8 cellular contexts compared by ENCODE assay signal in the genomic region with DNA sequence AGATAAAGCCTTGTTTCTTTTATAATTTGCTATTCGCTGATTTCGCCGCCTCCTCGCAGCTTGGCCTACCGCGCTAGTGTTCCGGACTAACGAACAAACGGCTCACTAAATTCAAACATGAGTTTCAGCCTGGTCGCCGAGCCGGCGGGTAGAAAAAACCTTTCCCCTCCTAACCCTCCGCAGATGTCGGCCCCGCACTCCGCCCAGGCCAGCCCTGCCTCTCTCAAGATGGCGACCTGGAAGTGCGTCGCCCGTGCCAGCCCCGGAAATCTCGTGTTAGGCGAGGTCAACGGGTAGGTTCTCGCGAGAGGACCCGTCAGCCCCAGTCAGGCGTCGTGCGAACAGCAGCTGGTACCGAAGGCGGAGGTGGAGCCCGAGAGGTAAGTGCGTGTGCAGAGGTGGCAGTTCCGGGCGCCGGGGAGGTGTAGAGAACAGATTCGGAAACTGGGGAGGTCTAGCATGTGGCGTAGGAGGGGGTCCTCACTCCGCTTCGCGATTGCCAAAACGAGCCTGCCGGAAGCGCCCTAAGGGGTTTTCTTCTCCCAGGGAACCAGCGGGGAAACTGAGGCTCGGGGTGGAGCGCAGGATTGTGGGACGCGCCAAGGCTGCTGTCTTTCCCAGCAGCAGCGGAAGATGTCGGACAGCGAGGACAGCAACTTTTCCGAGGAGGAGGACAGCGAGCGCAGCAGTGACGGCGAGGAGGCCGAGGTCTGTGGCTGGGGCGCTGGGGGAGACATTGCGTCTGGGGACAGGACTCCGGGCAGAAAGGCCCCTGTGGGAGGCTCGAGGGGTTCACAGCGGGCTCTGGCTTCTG. TPM values are rescaled to one million over a fixed set of nuclear protein-coding genes. Genes with fewer than 3 reads are reported as not detected.
A peak's percentile ranks its signal among the peaks of the same experiment; 100 is the strongest.
DNase-seq lines count a peak whose midpoint lies in the region; ATAC-seq, FAIRE-seq and TF ChIP-seq lines count a peak whose summit lies in the region.

TSS of gene SUPT5H (plus strand) at position 325 of the 814 bp plus-strand sequence. CDS start at position 634, 309 bp downstream.

- ATAC-seq in HG02852 (IDR thresholded peaks at IDR 0.05; ENCODE audit: unreplicated experiment) (peak; percentile 83), heart right ventricle (peak; percentile 98 to 99 (median 99)), upper lobe of right lung (peak; percentile 98)

- no peaks in the 10 kb centered on the region for H3K36me3 ChIP-seq in adrenal gland (replicated peaks in 1 of 2)
- H3K36me3 ChIP-seq in heart right ventricle = peaks cover 0 to 30% (median 3%) of the 10 kb centered on the region in 9 donors
- no peaks in the 10 kb centered on the region for H3K36me3 ChIP-seq in upper lobe of right lung

- H3K4me1 ChIP-seq in adrenal gland (replicated peaks in 1 of 2) = peaks cover 17 to 31% of the 10 kb centered on the region in 2 donors
- peaks cover 6 to 49% (median 35%) of the 10 kb centered on the region in 9 donors for H3K4me1 ChIP-seq in heart right ventricle
- peaks cover 32% of the 10 kb centered on the region for H3K4me1 ChIP-seq in upper lobe of right lung

- DNase-seq in GM12891 (ENCODE audit: insufficient read length, low spot score) = peak; percentile 95
- DNase-seq in NCI-H146 (lab: John Stamatoyannopoulos, UW) = peak; percentile 100
- DNase-seq in T-helper 1 cell = peak; percentile 95 to 99 (median 98)
- DNase-seq in adrenal gland = peak; percentile 97 to 99 (median 98)
- DNase-seq in heart right ventricle = peak; percentile 96 to 98
- DNase-seq in posterior vena cava (ENCODE audit: low spot score) = peak; percentile 99
- peak; percentile 98 for DNase-seq in upper lobe of right lung

- no peaks in the 10 kb centered on the region for H3K9me3 ChIP-seq in adrenal gland (replicated peaks in 1 of 3)
- H3K9me3 ChIP-seq in heart right ventricle = no peaks in the 10 kb centered on the region
- no peaks in the 10 kb centered on the region for H3K9me3 ChIP-seq in upper lobe of right lung

- TF ChIP-seq CTCF in adrenal gland (IDR thresholded peaks at IDR 0.05) (no peak), heart right ventricle (IDR thresholded peaks at IDR 0.05) (no peak), upper lobe of right lung (IDR thresholded peaks at IDR 0.05) (no peak)

- intact Hi-C loops in adrenal gland (cut with DNase I) (loop anchor here in 1 of 2 donors (10.0 kb wide), 1 partner anchor 89 kb away; the partner anchor contains the start of gene EID2B), heart right ventricle (cut with DNase I) (loop anchor here in 3 of 10 donors (2.0 to 10.0 kb wide), 5 partner anchors 33 to 103 kb away; partner anchors contain the start of genes EID2B (in 2 of the 3), MED29 (in 1 of the 3), PAF1 (in 1 of the 3) and PLEKHG2 (in 1 of the 3)), posterior vena cava (cut with DNase I) (loop anchor here in 1 of 2 donors (5.0 kb wide), 1 partner anchor 87 kb away; the partner anchor contains the start of gene EID2B), upper lobe of right lung (cut with DNase I) (no loop called here)

- peak; percentile 97 for FAIRE-seq in GM12891 (lab: Jason Lieb, UNC)

- H3K27me3 ChIP-seq in adrenal gland = no peaks in the 10 kb centered on the region
- H3K27me3 ChIP-seq in heart right ventricle = no peaks in the 10 kb centered on the region
- H3K27me3 ChIP-seq in upper lobe of right lung = no peaks in the 10 kb centered on the region

- WGBS in adrenal gland, 4 donors = 0 to 1% (median 0%) methylated on average over 37 to 65 of the region's 65 CpGs
- WGBS in heart right ventricle, 2 donors = 0% methylated on average over 65 of the region's 65 CpGs

- TF ChIP-seq POLR2A in GM12891 (IDR thresholded peaks at IDR 0.05; ENCODE audit: low read depth, low read length) = peak; percentile 94
- TF ChIP-seq POLR2A in adrenal gland (IDR thresholded peaks at IDR 0.05) = peak; percentile 91 to 98

- H3K27ac ChIP-seq in adrenal gland = peak within 1 kb of the TSS; percentile 70 to 95 (median 91)
- peak within 1 kb of the TSS; percentile 70 to 97 (median 93) for H3K27ac ChIP-seq in heart right ventricle
- H3K27ac ChIP-seq in upper lobe of right lung = peak within 1 kb of the TSS; percentile 95

- H3K4me3 ChIP-seq in adrenal gland (peak within 1 kb of the TSS; percentile 70 to 76 (median 72)), heart right ventricle (peak within 1 kb of the TSS; percentile 72 to 97 (median 84)), upper lobe of right lung (peak within 1 kb of the TSS; percentile 96)

TF ChIP-seq in GM12891, 5 proteins besides CTCF, POLR2A, EP300 and RAD21:
- TF ChIP-seq TAF1 (IDR thresholded peaks at IDR 0.05; ENCODE audit: low read depth, low read length) (peak; percentile 78; the same call in 1 of the 2 replicates), PAX5 (IDR thresholded peaks at IDR 0.05; ENCODE audit: insufficient read depth, low read length, severe bottlenecking) (no peak), POU2F2 (IDR thresholded peaks at IDR 0.05; ENCODE audit: low read depth, low read length) (peak; percentile 62; the same call in 1 of the 2 replicates), SPI1 (IDR thresholded peaks at IDR 0.05; ENCODE audit: low read depth, low read length) (0 out of 2 replicates have a peak, but pooled peaks have one; percentile 31), POLR2AphosphoS5 (IDR thresholded peaks at IDR 0.05; ENCODE audit: low read depth, low read length) (peak; percentile 93)

RNA-seq across cellular contexts. Expression of gene SUPT5H, which starts in this region (rescaled TPM):
- polyA plus RNA-seq in GM12891 (2012; ENCODE audit: low read depth, missing spikeins) = 123 TPM
- total RNA-seq in adrenal gland (100 to 1,000 TPM in 3 of 8 donors, 10 to 100 TPM in 5; 42.0 to 145 (median 88.0) TPM), heart right ventricle (10 to 100 TPM; 65.0 to 96.6 (median 84.3) TPM), posterior vena cava (10 to 100 TPM; 67.0 to 74.9 TPM), upper lobe of right lung (98.4 TPM)
- polyA plus RNA-seq in adrenal gland (100 to 1,000 TPM; 107 to 612 (median 233) TPM), heart right ventricle (100 to 1,000 TPM in 1 of 2 donors, 10 to 100 TPM in 1; 56.2 to 149 TPM)

Comparison
In these comparisons a context has a peak if more than half of its experiments do, and no peak if none do; other contexts are left out.
1. Peak in every context shown above with its lines: DNase-seq, ATAC-seq, H3K4me3 ChIP-seq and H3K27ac ChIP-seq.